ENCODE assay signal across 9 cellular contexts in genomic region chr2:49426991-49427390, GRCh38.
"Had no signal": no experiment of that assay in that cellular context is flagged by ENCODE, and none has a peak within 500 bp of the region (broad histone marks: within the 10 kb centered on the region; RNA-seq: fewer than 3 reads in every experiment).

No MANE protein-coding gene starts in this region.

- H3K4me1 Mint-ChIP-seq: IgD-negative memory B cell had no signal

- FAIRE-seq: H1, H54, HepG2 had no signal

- DNase-seq: H9, HCEC 1CT, Karpas-422, KBM-7 had no signal

- H3K9me3 Mint-ChIP-seq: GM23338 had no signal

- H3K27me3 Mint-ChIP-seq: IgD-negative memory B cell had no signal

- H3K27ac Mint-ChIP-seq: GM23338, H9, IgD-negative memory B cell had no signal

- H3K36me3 Mint-ChIP-seq: IgD-negative memory B cell had no signal

- ATAC-seq: GM23338, HepG2 had no signal

- H3K4me3 Mint-ChIP-seq: GM23338, H9, IgD-negative memory B cell had no signal
